Comparison of ENCODE assay signal across 8 cellular contexts in the genomic region with DNA sequence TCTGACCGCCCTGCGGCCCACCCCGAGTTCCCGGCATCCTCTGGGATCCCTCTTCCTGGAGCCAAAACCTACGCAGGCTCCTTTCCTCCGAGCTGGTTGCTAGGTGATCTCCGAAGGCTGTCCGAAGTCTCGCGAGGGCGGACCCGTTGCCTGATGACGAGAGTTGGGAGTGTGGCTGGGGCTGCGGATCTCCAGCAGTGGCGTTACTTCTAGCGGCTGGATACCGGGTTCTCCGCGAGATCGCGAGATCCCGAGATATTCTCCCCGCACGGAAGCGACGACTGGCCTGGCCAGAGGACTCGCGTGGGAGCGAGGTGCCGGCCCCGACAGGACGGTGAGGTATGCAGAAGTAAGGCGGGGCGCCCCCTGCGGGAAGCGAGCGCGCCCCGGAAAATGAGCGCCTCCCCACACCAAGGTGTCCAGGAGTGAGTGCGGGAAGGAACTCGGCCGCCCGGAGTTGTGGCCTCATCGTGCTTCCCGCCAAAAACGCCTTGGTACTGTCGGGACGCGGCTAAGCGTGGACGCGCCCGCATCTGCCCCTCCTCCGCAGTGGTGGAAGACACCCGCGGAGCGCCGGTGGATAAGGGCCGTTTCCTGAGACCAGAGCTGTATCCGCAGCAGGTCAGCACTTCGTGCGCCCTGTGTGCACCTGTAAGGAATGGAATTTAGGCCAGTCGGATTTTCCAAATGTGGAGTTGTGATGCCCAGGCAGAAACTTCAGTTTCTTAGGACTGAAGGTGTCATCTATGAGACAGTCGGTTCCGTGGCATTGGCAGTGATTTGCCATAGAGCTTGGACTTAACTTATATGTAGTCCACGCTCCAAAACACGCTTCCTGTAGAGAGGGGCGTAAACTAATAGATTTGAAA. TPM values are rescaled to one million over a fixed set of nuclear protein-coding genes. Genes with fewer than 3 reads are reported as not detected.
DNase-seq lines count a peak whose midpoint lies in the region; ATAC-seq and FAIRE-seq lines count a peak whose summit lies in the region.

A gene (plus strand): TSS at position 146 of the 869 bp plus-strand sequence. CDS start 1,426 bp downstream, outside the sequence.

- no peaks in the 10 kb centered on the region for H3K9me3 ChIP-seq in iPS-18a (ENCODE audit: control insufficient read depth, low read depth, low read length)
- no peaks in the 10 kb centered on the region for H3K9me3 ChIP-seq in skeletal muscle satellite cell (replicated peaks; ENCODE audit: low read length)

- H3K27me3 ChIP-seq in iPS-18a (ENCODE audit: control insufficient read depth, insufficient read depth, low read length) (no peaks in the 10 kb centered on the region), skeletal muscle satellite cell (ENCODE audit: control insufficient read depth, insufficient read depth, low read length) (no peaks in the 10 kb centered on the region)

- peak within 1 kb of the TSS; percentile 85 for H3K9ac ChIP-seq in iPS-18a (ENCODE audit: low read length)
- H3K9ac ChIP-seq in skeletal muscle satellite cell (ENCODE audit: low read depth, low read length) = peak within 1 kb of the TSS; percentile 84

- peaks cover 4% of the 10 kb centered on the region for H3K4me1 ChIP-seq in iPS-18a (ENCODE audit: control insufficient read depth, low read depth, low read length)
- H3K4me1 ChIP-seq in skeletal muscle satellite cell (ENCODE audit: control insufficient read depth, insufficient read depth, low read length) = peaks cover 18% of the 10 kb centered on the region

- peaks cover 11% of the 10 kb centered on the region for H3K36me3 ChIP-seq in iPS-18a (ENCODE audit: control insufficient read depth, low read depth, low read length)
- no peaks in the 10 kb centered on the region for H3K36me3 ChIP-seq in skeletal muscle satellite cell (ENCODE audit: insufficient read depth, low read length)

- peak; percentile 91 for DNase-seq in NCI-H2107 (lab: John Stamatoyannopoulos, UW)
- DNase-seq in UCSD-AML1 (lab: John Stamatoyannopoulos, UW; ENCODE audit: unreplicated experiment) = peak; percentile 79
- peak; percentile 77 for DNase-seq in brain pericyte (ENCODE audit: low read depth, low spot score)

- H3K4me3 ChIP-seq in iPS-18a (ENCODE audit: low read length) = peak within 1 kb of the TSS; percentile 100
- peak within 1 kb of the TSS; percentile 93 for H3K4me3 ChIP-seq in skeletal muscle satellite cell (ENCODE audit: low read length)

- FAIRE-seq in A204.1 (lab: Jason Lieb, UNC) = peak; percentile 94

- peak within 1 kb of the TSS; percentile 70 for H3K27ac ChIP-seq in iPS-18a (ENCODE audit: low read length)

- peak within 1 kb of the TSS; percentile 91 for H3K4me2 ChIP-seq in skeletal muscle satellite cell (ENCODE audit: low read length)

- peak; percentile 62 for ATAC-seq in GM18520 (IDR thresholded peaks at IDR 0.05; ENCODE audit: unreplicated experiment)
- peak; percentile 87 for ATAC-seq in HG03064 (IDR thresholded peaks at IDR 0.05; ENCODE audit: low read depth, unreplicated experiment)

RNA-seq across cellular contexts. Expression of the gene that starts here (rescaled TPM):
- 0.76 and 1.5 TPM in 2 replicates for total RNA-seq in skeletal muscle satellite cell (2012; rRNA removed)

Comparison
In these comparisons a context has a peak if more than half of its experiments do, and no peak if none do; other contexts are left out.
1. Peak in every context shown above with its lines: DNase-seq, ATAC-seq, H3K4me3 ChIP-seq and H3K27ac ChIP-seq.